ENCODE assay signal across 8 cellular contexts in genomic region chr9:95317893-95318211, GRCh38. TPM values are rescaled to one million over a fixed set of nuclear protein-coding genes. Genes with fewer than 3 reads are reported as not detected.
A peak's percentile ranks its signal among the peaks of the same experiment; 100 is the strongest.
DNase-seq lines count a peak whose midpoint lies in the region; ATAC-seq, FAIRE-seq and TF ChIP-seq lines count a peak whose summit lies in the region.

No MANE protein-coding gene starts in this region.

- peak overlapping the region; percentile 91 for H3K4me3 Mint-ChIP-seq in T-helper 2 cell treated with Interferon-gamma antibody and Interleukin-4, amounts not matched to agents 5 μg/mL and 100 μg/mL, for 36 hours
- peak overlapping the region; percentile 86 for H3K4me3 Mint-ChIP-seq in activated naive CD8-positive, alpha-beta T cell treated with anti-CD3 and anti-CD28 coated beads, Interleukin-2, amount 50 U/mL, for 24 hours

- H3K36me3 ChIP-seq in kidney (ENCODE audit: control insufficient read depth in 1 of 2, insufficient read depth in 2 of 2, low read length in 2 of 2), result no peaks in the 10 kb centered on the region

- intact Hi-C loops in kidney (cut with DNase I), result no loop called here

- H3K27ac ChIP-seq in kidney (ENCODE audit: low read depth in 2 of 2, low read length in 2 of 2), result peak overlapping the region; percentile 81 to 96
- H3K27ac ChIP-seq in substantia nigra (ENCODE audit: low read depth, low read length, poor library complexity, severe bottlenecking), result peak overlapping the region; percentile 98

- no peaks in the 10 kb centered on the region for H3K9me3 Mint-ChIP-seq in T-helper 2 cell treated with Interferon-gamma antibody and Interleukin-4, amounts not matched to agents 5 μg/mL and 100 μg/mL, for 36 hours
- no peaks in the 10 kb centered on the region for H3K9me3 Mint-ChIP-seq in activated naive CD8-positive, alpha-beta T cell treated with anti-CD3 and anti-CD28 coated beads, Interleukin-2, amount 50 U/mL, for 24 hours

- H3K27me3 Mint-ChIP-seq in T-helper 2 cell treated with Interferon-gamma antibody and Interleukin-4, amounts not matched to agents 5 μg/mL and 100 μg/mL, for 36 hours (ENCODE audit: low read depth), result peaks cover 12% of the 10 kb centered on the region
- peaks cover 8% of the 10 kb centered on the region for H3K27me3 Mint-ChIP-seq in activated naive CD8-positive, alpha-beta T cell treated with anti-CD3 and anti-CD28 coated beads, Interleukin-2, amount 50 U/mL, for 24 hours

- H3K36me3 Mint-ChIP-seq in T-helper 2 cell treated with Interferon-gamma antibody and Interleukin-4, amounts not matched to agents 5 μg/mL and 100 μg/mL, for 36 hours (ENCODE audit: low read depth), result peaks cover 2% of the 10 kb centered on the region
- H3K36me3 Mint-ChIP-seq in activated naive CD8-positive, alpha-beta T cell treated with anti-CD3 and anti-CD28 coated beads, Interleukin-2, amount 50 U/mL, for 24 hours (ENCODE audit: low read depth), result peaks cover 2% of the 10 kb centered on the region

- in situ Hi-C loops in GM13977 (cut with MboI; ENCODE audit: low pct_unique_long_range_greater_than_20kb, low sequenced_read_pairs, unreplicated experiment), result no loop called here

- H3K4me1 Mint-ChIP-seq in T-helper 2 cell treated with Interferon-gamma antibody and Interleukin-4, amounts not matched to agents 5 μg/mL and 100 μg/mL, for 36 hours (ENCODE audit: low read depth), result peaks cover 29% of the 10 kb centered on the region
- peaks cover 21% of the 10 kb centered on the region for H3K4me1 Mint-ChIP-seq in activated naive CD8-positive, alpha-beta T cell treated with anti-CD3 and anti-CD28 coated beads, Interleukin-2, amount 50 U/mL, for 24 hours

- H3K9ac ChIP-seq in kidney (ENCODE audit: low read length in 2 of 2), result peak overlapping the region; percentile 31 to 43

- H3K9me3 ChIP-seq in kidney (ENCODE audit: control insufficient read depth in 1 of 2, low read length in 2 of 2), result no peaks in the 10 kb centered on the region

- ATAC-seq in activated naive CD8-positive, alpha-beta T cell treated with anti-CD3 and anti-CD28 coated beads, Interleukin-2, amount 50 U/mL, for 24 hours, result no peak
- no peak for ATAC-seq in HG02610 (IDR thresholded peaks at IDR 0.05; ENCODE audit: unreplicated experiment)

- FAIRE-seq in kidney (lab: Jason Lieb, UNC), result no peak

- TF ChIP-seq CTCF in kidney (IDR thresholded peaks at IDR 0.05; ENCODE audit: borderline replicate concordance, extremely low read depth, insufficient read depth) (no peak), GM13977 (IDR thresholded peaks at IDR 0.05; ENCODE audit: extremely low read depth, insufficient read depth, missing control alignments) (no peak)

- peak overlapping the region; percentile 76 to 91 for H3K4me3 ChIP-seq in kidney (ENCODE audit: low read length in 2 of 2)

- no peaks in the 10 kb centered on the region for H3K4me1 ChIP-seq in kidney (ENCODE audit: control insufficient read depth in 1 of 2, insufficient read depth in 1 of 2, low read depth in 1 of 2, low read length in 2 of 2)

- peak overlapping the region; percentile 93 for H3K27ac Mint-ChIP-seq in T-helper 2 cell treated with Interferon-gamma antibody and Interleukin-4, amounts not matched to agents 5 μg/mL and 100 μg/mL, for 36 hours
- peak overlapping the region; percentile 93 for H3K27ac Mint-ChIP-seq in activated naive CD8-positive, alpha-beta T cell treated with anti-CD3 and anti-CD28 coated beads, Interleukin-2, amount 50 U/mL, for 24 hours

- DNase-seq in T-helper 2 cell treated with Interferon-gamma antibody and Interleukin-4, amounts not matched to agents 5 μg/mL and 100 μg/mL, for 36 hours (ENCODE audit: low spot score), result no peak
- DNase-seq in T-helper 2 cell (no peak), kidney (no peak), substantia nigra (lab: John Stamatoyannopoulos, UW) (no peak), GM13977 (ENCODE audit: low spot score) (no peak), NCI-H146 treated with DMSO at 0.1 percent for 48 hours (lab: John Stamatoyannopoulos, UW; ENCODE audit: unreplicated experiment) (no peak)
- DNase-seq in activated naive CD8-positive, alpha-beta T cell treated with anti-CD3 and anti-CD28 coated beads, Interleukin-2, amount 50 U/mL, for 24 hours, result no peak

RNA-seq across cellular contexts. Expression of gene FANCC, which starts 0.3 kb away (rescaled TPM):
- 10.8 TPM for total RNA-seq in kidney
- polyA plus RNA-seq in kidney (ENCODE audit: insufficient read depth, low read depth, low replicate concordance), result 7.5 TPM
